1 cellular context compared by ENCODE assay signal in genomic region chr18:36247036-36247435, GRCh38.
TF ChIP-seq lines count a peak whose summit lies in the region.

No MANE protein-coding gene starts in this region.

TF ChIP-seq in GM23338, 12 proteins besides CTCF, POLR2A, EP300 and RAD21 (continued from another document):
- no peak for TF ChIP-seq ETS1 (IDR thresholded peaks at IDR 0.05)
TF ChIP-seq in GM23338: peak in this region for 0.
